Comparison of ENCODE assay signal across 11 cellular contexts in the genomic region with DNA sequence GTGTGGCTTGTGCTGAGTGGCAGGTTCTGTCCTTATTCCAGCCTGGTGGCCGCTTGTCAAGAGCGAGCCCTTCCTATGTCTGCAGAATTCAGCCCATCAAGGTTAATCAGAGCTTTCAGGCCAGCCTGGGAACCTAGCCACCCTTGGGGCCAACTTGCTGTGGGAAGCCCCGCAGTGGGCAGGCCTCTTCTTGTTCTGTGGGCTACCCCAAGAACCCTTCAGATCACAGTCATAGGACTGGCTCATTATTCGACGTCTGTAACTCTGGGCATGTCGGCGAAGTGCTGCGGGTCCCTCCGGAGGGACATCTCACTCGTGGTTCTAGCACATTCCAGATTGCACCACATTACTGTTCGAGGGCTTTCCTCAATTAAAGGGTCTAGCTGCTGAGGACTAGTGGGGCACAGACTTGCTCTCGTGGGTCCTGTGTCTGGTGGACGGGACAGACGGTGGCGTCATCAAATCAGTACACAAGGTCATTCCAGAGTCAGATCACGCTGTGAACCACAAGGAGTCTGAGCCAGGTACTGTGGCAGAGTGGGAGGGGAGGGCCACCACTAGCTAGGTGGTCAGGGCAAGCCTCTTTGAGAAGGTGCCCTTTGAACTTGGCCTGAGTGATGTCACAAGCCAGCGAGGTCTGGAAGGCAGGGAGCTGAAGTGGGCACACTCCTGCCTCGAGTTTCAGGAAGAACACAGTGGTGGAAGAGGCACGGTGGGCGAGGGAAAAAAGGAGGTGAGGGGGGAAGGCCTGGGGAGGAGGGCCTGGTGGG. TPM values are rescaled to one million over a fixed set of nuclear protein-coding genes. Genes with fewer than 3 reads are reported as not detected.
DNase-seq lines count a peak whose midpoint lies in the region; ATAC-seq and TF ChIP-seq lines count a peak whose summit lies in the region.
"Had no signal": no experiment of that assay in that cellular context is flagged by ENCODE, and none has a peak within 500 bp of the region (broad histone marks: within the 10 kb centered on the region; RNA-seq: fewer than 3 reads in every experiment).

No MANE protein-coding gene starts in this region.

- DNase-seq in stimulated activated naive CD8-positive, alpha-beta T cell treated with anti-CD3 and anti-CD28 coated beads, Interleukin-15, Interleukin-2, amounts not matched to agents 100 U/mL and 50 U/mL, for 24 hours = no peak
- DNase-seq in nephron progenitor cell = no peak
- DNase-seq in Calu3 = no peak
- DNase-seq in erythroblast (lab: John Stamatoyannopoulos, UW) = no peak
- no peak for DNase-seq in T1000 (lab: John Stamatoyannopoulos, UW)
- DNase-seq: NCI-H1105; NK-92 treated with Interleukin-12 subunit alpha and Interleukin-12 subunit beta, amount 100 ng/mL, for 24 hours; stimulated activated CD4-positive, alpha-beta T cell treated with anti-CD3 and anti-CD28 coated beads, Interleukin-1b, Interleukin-23, amount 100 ng/mL, for 48 hours had no signal

- no peak overlapping the region for H3K4me3 Mint-ChIP-seq in stimulated activated naive CD8-positive, alpha-beta T cell treated with anti-CD3 and anti-CD28 coated beads, Interleukin-15, Interleukin-2, amounts not matched to agents 100 ng/mL and 50 ng/mL, for 24 hours
- H3K4me3 Mint-ChIP-seq in dendritic cell treated with granulocyte-macrophage colony-stimulating factor and Interleukin-4, amounts not matched to agents 40 ng/mL and 50 ng/mL, for 4 days = no peak overlapping the region
- H3K4me3 Mint-ChIP-seq in nephron progenitor cell (no peak overlapping the region), Calu3 (ENCODE audit: low read depth, unreplicated experiment) (no peak overlapping the region)

- H3K27ac Mint-ChIP-seq in stimulated activated naive CD8-positive, alpha-beta T cell treated with anti-CD3 and anti-CD28 coated beads, Interleukin-15, Interleukin-2, amounts not matched to agents 100 ng/mL and 50 ng/mL, for 24 hours = peak overlapping the region; percentile 34
- H3K27ac Mint-ChIP-seq in dendritic cell treated with granulocyte-macrophage colony-stimulating factor and Interleukin-4, amounts not matched to agents 40 ng/mL and 50 ng/mL, for 4 days = peak overlapping the region; percentile 93
- H3K27ac Mint-ChIP-seq in nephron progenitor cell = peak overlapping the region; percentile 94
- H3K27ac Mint-ChIP-seq in Calu3 (ENCODE audit: unreplicated experiment) = no peak overlapping the region

- peaks cover 5% of the 10 kb centered on the region for H3K36me3 Mint-ChIP-seq in stimulated activated naive CD8-positive, alpha-beta T cell treated with anti-CD3 and anti-CD28 coated beads, Interleukin-15, Interleukin-2, amounts not matched to agents 100 ng/mL and 50 ng/mL, for 24 hours (ENCODE audit: low read depth)
- H3K36me3 Mint-ChIP-seq in dendritic cell treated with granulocyte-macrophage colony-stimulating factor and Interleukin-4, amounts not matched to agents 40 ng/mL and 50 ng/mL, for 4 days (ENCODE audit: low read depth) = peaks cover 6% of the 10 kb centered on the region
- H3K36me3 Mint-ChIP-seq in nephron progenitor cell (ENCODE audit: low read depth) (no peaks in the 10 kb centered on the region), Calu3 (ENCODE audit: insufficient read depth, unreplicated experiment) (no peaks in the 10 kb centered on the region)

- CTCF ChIA-PET in Calu3 (lab: Charles Lee) = interaction anchor here (1.2 kb wide), 1 partner anchor 22 kb away, joined by 3 read pairs; no protein-coding TSS in a partner anchor

- TF ChIP-seq POLR2A in erythroblast (IDR thresholded peaks at IDR 0.05; ENCODE audit: low read length) = no peak

- ATAC-seq in stimulated activated naive CD8-positive, alpha-beta T cell treated with anti-CD3 and anti-CD28 coated beads, Interleukin-15, Interleukin-2, amounts not matched to agents 100 U/mL and 50 U/mL, for 24 hours = no peak
- no peak for ATAC-seq in HG02938 (IDR thresholded peaks at IDR 0.05; ENCODE audit: unreplicated experiment)

- peaks cover 84% of the 10 kb centered on the region for H3K4me1 Mint-ChIP-seq in stimulated activated naive CD8-positive, alpha-beta T cell treated with anti-CD3 and anti-CD28 coated beads, Interleukin-15, Interleukin-2, amounts not matched to agents 100 ng/mL and 50 ng/mL, for 24 hours (ENCODE audit: low read depth)
- peaks cover 98% of the 10 kb centered on the region for H3K4me1 Mint-ChIP-seq in dendritic cell treated with granulocyte-macrophage colony-stimulating factor and Interleukin-4, amounts not matched to agents 40 ng/mL and 50 ng/mL, for 4 days (ENCODE audit: low read depth)
- H3K4me1 Mint-ChIP-seq in nephron progenitor cell (peaks cover 36% of the 10 kb centered on the region), Calu3 (ENCODE audit: low read depth, unreplicated experiment) (peaks cover 16% of the 10 kb centered on the region)

- intact Hi-C loops in dendritic cell treated with granulocyte-macrophage colony-stimulating factor and Interleukin-4, amounts not matched to agents 40 ng/mL and 50 ng/mL, for 4 days (cut with micrococcal nuclease) = no loop called here
- intact Hi-C loops in Calu3 (cut with micrococcal nuclease; ENCODE audit: unreplicated experiment) = no loop called here

- no peaks in the 10 kb centered on the region for H3K27me3 Mint-ChIP-seq in stimulated activated naive CD8-positive, alpha-beta T cell treated with anti-CD3 and anti-CD28 coated beads, Interleukin-15, Interleukin-2, amounts not matched to agents 100 ng/mL and 50 ng/mL, for 24 hours
- no peaks in the 10 kb centered on the region for H3K27me3 Mint-ChIP-seq in dendritic cell treated with granulocyte-macrophage colony-stimulating factor and Interleukin-4, amounts not matched to agents 40 ng/mL and 50 ng/mL, for 4 days
- H3K27me3 Mint-ChIP-seq in nephron progenitor cell (ENCODE audit: low read depth, poor library complexity) (peaks cover 5% of the 10 kb centered on the region), Calu3 (ENCODE audit: unreplicated experiment) (no peaks in the 10 kb centered on the region)

- no peak for TF ChIP-seq CTCF in nephron progenitor cell (IDR thresholded peaks at IDR 0.05)
- no peak for TF ChIP-seq CTCF in Calu3 (IDR thresholded peaks at IDR 0.05; ENCODE audit: unreplicated experiment)

- H3K9me3 Mint-ChIP-seq in stimulated activated naive CD8-positive, alpha-beta T cell treated with anti-CD3 and anti-CD28 coated beads, Interleukin-15, Interleukin-2, amounts not matched to agents 100 ng/mL and 50 ng/mL, for 24 hours = peaks cover 7% of the 10 kb centered on the region
- no peaks in the 10 kb centered on the region for H3K9me3 Mint-ChIP-seq in dendritic cell treated with granulocyte-macrophage colony-stimulating factor and Interleukin-4, amounts not matched to agents 40 ng/mL and 50 ng/mL, for 4 days
- H3K9me3 Mint-ChIP-seq in nephron progenitor cell = peaks cover 5% of the 10 kb centered on the region
- H3K9me3 Mint-ChIP-seq in Calu3 (ENCODE audit: low read depth, unreplicated experiment) = no peaks in the 10 kb centered on the region

- no TSS peak for BruUV-seq in Calu3 (replicated peaks; lab: Mats Ljungman, UMichigan)

RNA-seq across cellular contexts. Expression of a gene that starts 20.3 kb away (rescaled TPM):
- total RNA-seq in Calu3 (2022) = 1.3 and 2.9 TPM in 2 replicates
